In genomic region chr5:55564716-55565115, GRCh38 we compare ENCODE assay signal across 18 cellular contexts. TPM values are rescaled to one million over a fixed set of nuclear protein-coding genes. Genes with fewer than 3 reads are reported as not detected.
DNase-seq lines count a peak whose midpoint lies in the region; ATAC-seq and TF ChIP-seq lines count a peak whose summit lies in the region.
"Had no signal": no experiment of that assay in that cellular context is flagged by ENCODE, and none has a peak within 500 bp of the region (broad histone marks: within the 10 kb centered on the region; RNA-seq: fewer than 3 reads in every experiment).

No MANE protein-coding gene starts in this region.

- TF ChIP-seq CTCF in mucosa of descending colon (IDR thresholded peaks at IDR 0.05), result no peak

- H3K9me3 ChIP-seq in mucosa of descending colon, result no peaks in the 10 kb centered on the region
- H3K9me3 ChIP-seq: A549, colonic mucosa, left lung, MG63 had no signal

- ATAC-seq in GM21786 (IDR thresholded peaks at IDR 0.05; ENCODE audit: unreplicated experiment) (peak; percentile 71), mucosa of descending colon (no peak), GM21526 (IDR thresholded peaks at IDR 0.05; ENCODE audit: low FRiP score, unreplicated experiment) (no peak)
- ATAC-seq: A549; activated T-cell treated with anti-CD3 and anti-CD28 coated beads, Interleukin-2, amount 50 U/mL, for 4 hours; left lung had no signal

- H3K27ac ChIP-seq in epithelial cell of prostate, result no peak overlapping the region
- H3K27ac ChIP-seq: A549, colonic mucosa, left lung had no signal

- no peak overlapping the region for H3K4me3 ChIP-seq in mucosa of descending colon
- H3K4me3 ChIP-seq: A549, colonic mucosa, left lung, MG63 had no signal

- peak; percentile 2 for DNase-seq in NCI-H82 (lab: John Stamatoyannopoulos, UW)
- DNase-seq in NCI-H82 treated with DMSO at 0.1 percent for 48 hours (lab: John Stamatoyannopoulos, UW; ENCODE audit: unreplicated experiment), result no peak
- DNase-seq in NCI-H1694 (lab: John Stamatoyannopoulos, UW), result peak; percentile 15
- peak; percentile 71 for DNase-seq in epithelial cell of prostate (ENCODE audit: low read depth, low spot score)
- no peak for DNase-seq in mucosa of descending colon
- DNase-seq in GM03348 (ENCODE audit: low spot score), result no peak
- DNase-seq: activated CD4-positive, alpha-beta T cell treated with anti-CD3 and anti-CD28 coated beads for 4 hours; activated T-cell treated with anti-CD3 and anti-CD28 coated beads, Interleukin-2, amount 50 U/mL, for 4 hours; amniotic stem cell; colonic mucosa; H9; hippocampal formation; left lung; MG63; NCI-H446 had no signal

- intact Hi-C loops in mucosa of descending colon (cut with DNase I, micrococcal nuclease), result no loop called here

- H3K36me3 ChIP-seq in mucosa of descending colon (ENCODE audit: low read depth), result no peaks in the 10 kb centered on the region
- H3K36me3 ChIP-seq: colonic mucosa, left lung, MG63 had no signal

- H3K4me1 ChIP-seq in mucosa of descending colon (ENCODE audit: low read depth), result no peaks in the 10 kb centered on the region
- H3K4me1 ChIP-seq: A549, colonic mucosa had no signal

RNA-seq across cellular contexts. Expression of gene PLPP1, which starts 30.0 kb away (rescaled TPM):
- 100 to 1,000 TPM in 2 of 3 donors, 10 to 100 TPM in 1; 88.8 to 132 (median 122) TPM for total RNA-seq in mucosa of descending colon

Comparison
In these comparisons a context has a peak if more than half of its experiments do, and no peak if none do; other contexts are left out.
1. DNase-seq: peak in NCI-H82 (single experiment), NCI-H1694 (single experiment) and epithelial cell of prostate (single experiment); none in NCI-H82 treated with DMSO at 0.1 percent for 48 hours (single experiment), mucosa of descending colon (0 of 3) and GM03348 (single experiment).